In the genomic region with DNA sequence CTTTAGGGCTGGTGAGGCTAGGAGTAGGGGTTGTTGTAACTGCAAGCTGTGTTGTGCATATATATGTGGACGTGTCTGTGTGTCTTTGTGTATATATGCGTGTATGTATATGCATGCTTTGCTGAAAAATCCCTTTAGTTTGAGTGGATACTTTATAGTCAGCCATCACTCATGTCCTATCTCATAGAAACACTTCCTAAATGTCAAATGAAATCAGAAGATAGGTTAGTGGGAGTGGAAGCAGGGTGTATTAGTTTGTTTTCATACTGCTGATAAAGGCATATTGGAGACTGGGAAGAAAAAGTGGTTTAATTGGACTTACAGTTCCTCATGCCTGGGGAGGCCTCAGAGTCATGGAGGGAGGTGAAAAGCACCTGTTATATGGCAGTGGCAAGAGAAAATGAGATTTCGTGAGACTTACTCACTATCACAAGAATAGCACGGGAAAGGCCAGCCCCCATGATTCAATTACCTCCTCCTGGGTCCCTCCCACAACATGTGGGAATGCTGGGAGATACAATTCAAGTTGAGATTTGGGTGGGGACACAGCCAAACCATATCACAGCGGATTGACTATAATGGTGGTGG, we compare ENCODE assay signal across 17 cellular contexts.
"Had no signal": no experiment of that assay in that cellular context is flagged by ENCODE, and none has a peak within 500 bp of the region (broad histone marks: within the 10 kb centered on the region; RNA-seq: fewer than 3 reads in every experiment).

No MANE protein-coding gene starts in this region.

- H3K36me3 ChIP-seq: adrenal gland, breast epithelium, sigmoid colon, transverse colon, WERI-Rb-1 had no signal

- DNase-seq: activated CD4-positive, alpha-beta T cell treated with anti-CD3 and anti-CD28 coated beads, Interleukin-2, amount 50 U/mL, for 4 hours; activated effector memory CD4-positive, alpha-beta T cell treated with anti-CD3 and anti-CD28 coated beads, Interleukin-2, amount 50 U/mL, for 16 hours; adrenal gland; mesenchymal stem cell; mucosa of descending colon; naive thymus-derived CD4-positive, alpha-beta T cell; SHP77; sigmoid colon; SK-N-SH; stimulated activated naive CD4-positive, alpha-beta T cell; T1000; transverse colon; WERI-Rb-1 had no signal

- H3K27me3 Mint-ChIP-seq: naive thymus-derived CD4-positive, alpha-beta T cell had no signal

- H3K4me1 ChIP-seq: breast epithelium had no signal

- ATAC-seq: activated naive CD4-positive, alpha-beta T cell treated with anti-CD3 and anti-CD28 coated beads, Interleukin-2, amount 50 U/mL, for 72 hours; mucosa of descending colon; naive thymus-derived CD4-positive, alpha-beta T cell had no signal

- H3K9me3 ChIP-seq: adrenal gland, breast epithelium, mucosa of descending colon, neutrophil, sigmoid colon, SK-N-SH, transverse colon had no signal

- H3K27me3 ChIP-seq: adrenal gland, breast epithelium, neutrophil, sigmoid colon, transverse colon had no signal

- H3K4me3 Mint-ChIP-seq: naive thymus-derived CD4-positive, alpha-beta T cell had no signal

- H3K4me3 ChIP-seq: adrenal gland, breast epithelium, coronary artery, mucosa of descending colon, sigmoid colon, transverse colon had no signal

- H3K27ac ChIP-seq: adrenal gland, breast epithelium, coronary artery, neutrophil, sigmoid colon, transverse colon, WERI-Rb-1 had no signal
